In the genomic region with DNA sequence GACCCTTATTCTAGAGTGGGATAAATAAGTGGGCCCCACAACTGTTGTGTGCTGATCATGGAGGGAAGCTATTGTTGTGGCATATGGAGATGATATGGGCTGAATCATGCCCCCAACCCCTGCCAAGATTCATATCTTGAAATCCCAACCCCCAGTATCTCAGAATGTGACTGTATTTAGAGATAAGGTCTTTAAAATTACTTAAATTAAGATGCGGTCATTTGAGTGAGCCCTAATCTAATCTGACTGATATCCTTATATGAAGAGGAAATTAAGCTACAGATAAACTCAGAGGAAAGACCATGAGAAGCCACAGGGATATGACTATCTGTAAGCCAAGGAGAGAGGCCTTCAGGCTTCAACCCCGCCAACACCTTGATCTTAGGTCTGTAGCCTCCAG, we compare ENCODE assay signal across 14 cellular contexts.
DNase-seq lines count a peak whose midpoint lies in the region; ATAC-seq and TF ChIP-seq lines count a peak whose summit lies in the region.
"Had no signal": no experiment of that assay in that cellular context is flagged by ENCODE, and none has a peak within 500 bp of the region (broad histone marks: within the 10 kb centered on the region; RNA-seq: fewer than 3 reads in every experiment).

No MANE protein-coding gene starts in this region.

- no peaks in the 10 kb centered on the region for H3K79me2 ChIP-seq in SK-N-SH (ENCODE audit: insufficient read depth)

- H3K27me3 ChIP-seq in SK-N-SH (ENCODE audit: insufficient read depth) (no peaks in the 10 kb centered on the region), testis (no peaks in the 10 kb centered on the region)

- 60% methylated on average over 2 of the region's 2 CpGs for WGBS in SK-N-SH (ENCODE audit: low lambda C conversion rate)
- 84 to 86% methylated on average over 2 of the region's 2 CpGs for WGBS in testis, 2 donors

- H3K27ac ChIP-seq in HEK293 (ENCODE audit: extremely low read depth, low read depth, low read length) (no peak overlapping the region), SK-N-SH (ENCODE audit: low read depth in 2 of 2, low read length in 1 of 2) (peak overlapping the region in 1 of 2 experiments; percentile 21; a peak in 2 of 4 replicates), testis (no peak overlapping the region)

- H3K9ac ChIP-seq in SK-N-SH: no peak overlapping the region

- no peak for TF ChIP-seq POLR2A in testis (IDR thresholded peaks at IDR 0.05)

- DNase-seq in SK-N-SH: no peak
- DNase-seq in fibroblast of the aortic adventitia (ENCODE audit: low read depth): peak; percentile 70
- DNase-seq in retinal pigment epithelial cell (ENCODE audit: low read depth): peak; percentile 17
- no peak for DNase-seq in AG08395 (ENCODE audit: low spot score)
- no peak for DNase-seq in testis
- DNase-seq: CD8-positive, alpha-beta T cell; COR-L47; DMS153; DND-41; GF-D8; HFFc6 had no signal

- no peaks in the 10 kb centered on the region for H4K20me1 ChIP-seq in SK-N-SH (ENCODE audit: insufficient read depth)

- no peaks in the 10 kb centered on the region for H3K36me3 ChIP-seq in HEK293 (ENCODE audit: control insufficient read depth in 2 of 2, insufficient read depth in 1 of 2, low read length in 2 of 2)
- no peaks in the 10 kb centered on the region for H3K36me3 ChIP-seq in SK-N-SH (replicated peaks in 1 of 2; ENCODE audit: control insufficient read depth in 1 of 2, insufficient read depth in 2 of 2, low read length in 1 of 2)
- no peaks in the 10 kb centered on the region for H3K36me3 ChIP-seq in testis (ENCODE audit: low read depth, missing control alignments)
- H3K36me3 ChIP-seq: HAP-1 had no signal

- TF ChIP-seq EP300 in SK-N-SH (IDR thresholded peaks at IDR 0.05; ENCODE audit: borderline replicate concordance in 1 of 2, low read depth in 1 of 2, low read length in 1 of 2): no peak

- ATAC-seq in HG02763 (IDR thresholded peaks at IDR 0.05; ENCODE audit: unreplicated experiment): no peak
- ATAC-seq: CD8-positive, alpha-beta T cell had no signal

- H3K9me2 ChIP-seq in SK-N-SH: no peaks in the 10 kb centered on the region

- no peak overlapping the region for H2AFZ ChIP-seq in SK-N-SH (ENCODE audit: low read depth)

- TF ChIP-seq CTCF in HEK293 (tag by site-specific recombination; IDR thresholded peaks at IDR 0.05) (no peak), SK-N-SH (IDR thresholded peaks at IDR 0.05) (no peak), fibroblast of the aortic adventitia (IDR thresholded peaks at IDR 0.05; ENCODE audit: insufficient read depth, low read length) (no peak), retinal pigment epithelial cell (conservative IDR thresholded peaks at IDR 0.05; ENCODE audit: low read depth, low read length) (no peak), testis (IDR thresholded peaks at IDR 0.05) (no peak)

- CTCF ChIA-PET in HEK293 (lab: Yijun Ruan, JAX): interaction anchor here (1.1 kb wide), 1 partner anchor 40 kb away, joined by 4 read pairs; no protein-coding TSS in a partner anchor
- CTCF ChIA-PET in SK-N-SH (lab: Yijun Ruan, JAX): no interaction called here

- no peak for TF ChIP-seq RAD21 in SK-N-SH (IDR thresholded peaks at IDR 0.05; ENCODE audit: low read length)

- POLR2A ChIA-PET in HEK293 (lab: Yijun Ruan, JAX) (no interaction called here), SK-N-SH (lab: Yijun Ruan, JAX) (no interaction called here)

- intact Hi-C loops in testis (cut with DNase I; ENCODE audit: low total_unique reads): no loop called here

- H3F3A ChIP-seq in SK-N-SH (replicated peaks; ENCODE audit: insufficient read depth): peaks cover 10% of the 10 kb centered on the region

- no peaks in the 10 kb centered on the region for H3K9me3 ChIP-seq in HEK293 (ENCODE audit: control insufficient read depth, insufficient read depth, low read depth, low read length)
- H3K9me3 ChIP-seq in SK-N-SH: no peaks in the 10 kb centered on the region
- H3K9me3 ChIP-seq in testis: no peaks in the 10 kb centered on the region
- H3K9me3 ChIP-seq: HAP-1 had no signal

- no peak overlapping the region for H3K4me3 ChIP-seq in HEK293 (ENCODE audit: low read depth, low read length)
- H3K4me3 ChIP-seq in SK-N-SH (ENCODE audit: low read depth in 2 of 2, low read length in 1 of 2): no peak overlapping the region
- no peak overlapping the region for H3K4me3 ChIP-seq in fibroblast of the aortic adventitia (ENCODE audit: low read depth, low read length)
- H3K4me3 ChIP-seq in retinal pigment epithelial cell (ENCODE audit: low read length): no peak overlapping the region
- no peak overlapping the region for H3K4me3 ChIP-seq in testis
- H3K4me3 ChIP-seq: HAP-1 had no signal

- H3K4me1 ChIP-seq in HEK293 (ENCODE audit: control insufficient read depth, insufficient read depth, low read length): no peaks in the 10 kb centered on the region
- H3K4me1 ChIP-seq in SK-N-SH (ENCODE audit: control insufficient read depth in 1 of 2, insufficient read depth in 2 of 2, low read depth in 1 of 2, low read length in 1 of 2): peaks cover 0 to 10% of the 10 kb centered on the region in 2 experiments; a peak in 2 of 4 replicates
- H3K4me1 ChIP-seq in testis: no peaks in the 10 kb centered on the region
- H3K4me1 ChIP-seq: HAP-1 had no signal

- no peak overlapping the region for H3K4me2 ChIP-seq in SK-N-SH

TF ChIP-seq in HEK293, 187 proteins besides CTCF, POLR2A, EP300 and RAD21 (continues in another document):
- TF ChIP-seq KLF7 (tag by site-specific recombination; IDR thresholded peaks at IDR 0.05; ENCODE audit: borderline replicate concordance): no peak
- TF ChIP-seq, protein P1, sequence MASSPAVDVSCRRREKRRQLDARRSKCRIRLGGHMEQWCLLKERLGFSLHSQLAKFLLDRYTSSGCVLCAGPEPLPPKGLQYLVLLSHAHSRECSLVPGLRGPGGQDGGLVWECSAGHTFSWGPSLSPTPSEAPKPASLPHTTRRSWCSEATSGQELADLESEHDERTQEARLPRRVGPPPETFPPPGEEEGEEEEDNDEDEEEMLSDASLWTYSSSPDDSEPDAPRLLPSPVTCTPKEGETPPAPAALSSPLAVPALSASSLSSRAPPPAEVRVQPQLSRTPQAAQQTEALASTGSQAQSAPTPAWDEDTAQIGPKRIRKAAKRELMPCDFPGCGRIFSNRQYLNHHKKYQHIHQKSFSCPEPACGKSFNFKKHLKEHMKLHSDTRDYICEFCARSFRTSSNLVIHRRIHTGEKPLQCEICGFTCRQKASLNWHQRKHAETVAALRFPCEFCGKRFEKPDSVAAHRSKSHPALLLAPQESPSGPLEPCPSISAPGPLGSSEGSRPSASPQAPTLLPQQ (tag by site-specific recombination; IDR thresholded peaks at IDR 0.05): 0 out of 2 replicates have a peak, but pooled peaks have one; percentile 45
- TF ChIP-seq, protein P2, sequence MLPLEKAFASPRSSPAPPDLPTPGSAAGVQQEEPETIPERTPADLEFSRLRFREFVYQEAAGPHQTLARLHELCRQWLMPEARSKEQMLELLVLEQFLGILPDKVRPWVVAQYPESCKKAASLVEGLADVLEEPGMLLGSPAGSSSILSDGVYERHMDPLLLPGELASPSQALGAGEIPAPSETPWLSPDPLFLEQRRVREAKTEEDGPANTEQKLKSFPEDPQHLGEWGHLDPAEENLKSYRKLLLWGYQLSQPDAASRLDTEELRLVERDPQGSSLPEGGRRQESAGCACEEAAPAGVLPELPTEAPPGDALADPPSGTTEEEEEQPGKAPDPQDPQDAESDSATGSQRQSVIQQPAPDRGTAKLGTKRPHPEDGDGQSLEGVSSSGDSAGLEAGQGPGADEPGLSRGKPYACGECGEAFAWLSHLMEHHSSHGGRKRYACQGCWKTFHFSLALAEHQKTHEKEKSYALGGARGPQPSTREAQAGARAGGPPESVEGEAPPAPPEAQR (tag by site-specific recombination; IDR thresholded peaks at IDR 0.05): no peak

TF ChIP-seq in SK-N-SH, 30 proteins besides CTCF, POLR2A, EP300 and RAD21:
- TF ChIP-seq GABPA (IDR thresholded peaks at IDR 0.05; ENCODE audit: low read depth) (no peak), TCF12 (IDR thresholded peaks at IDR 0.05) (peak; percentile 40)

Comparison
In these comparisons a context has a peak if more than half of its experiments do, and no peak if none do; other contexts are left out.
1. DNase-seq: peak in fibroblast of the aortic adventitia (single experiment) and retinal pigment epithelial cell (single experiment); none in SK-N-SH (single experiment), AG08395 (single experiment) and testis (single experiment).